Comparison of ENCODE assay signal across 19 cellular contexts in the genomic region with DNA sequence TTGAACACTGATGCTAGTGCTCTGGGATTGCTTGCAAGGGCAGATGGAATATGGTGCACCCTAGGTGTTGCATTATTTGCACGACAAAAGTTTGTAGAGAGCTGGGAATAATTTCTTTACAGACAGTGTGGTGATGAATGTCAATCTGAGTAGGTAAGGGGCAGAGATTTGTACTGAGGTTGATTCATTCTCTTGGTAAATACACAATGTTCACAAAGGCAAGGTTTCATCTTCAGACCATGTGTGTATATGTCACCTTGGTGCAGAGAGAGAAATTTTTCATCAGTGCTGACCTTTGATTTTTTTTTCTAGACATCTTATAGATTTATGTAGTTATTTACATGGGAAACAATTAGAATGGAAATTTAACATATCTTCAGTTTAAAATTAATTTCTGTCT. TPM values are rescaled to one million over a fixed set of nuclear protein-coding genes. Genes with fewer than 3 reads are reported as not detected.
A peak's percentile ranks its signal among the peaks of the same experiment; 100 is the strongest.
DNase-seq lines count a peak whose midpoint lies in the region; ATAC-seq and TF ChIP-seq lines count a peak whose summit lies in the region.
"Had no signal": no experiment of that assay in that cellular context is flagged by ENCODE, and none has a peak within 500 bp of the region (broad histone marks: within the 10 kb centered on the region; RNA-seq: fewer than 3 reads in every experiment).

No MANE protein-coding gene starts in this region.

- H2AFZ ChIP-seq in Karpas-422 (ENCODE audit: low read length) = no peak overlapping the region

- peaks cover 72% of the 10 kb centered on the region for H3K36me3 ChIP-seq in Karpas-422 (ENCODE audit: insufficient read depth, low read length)

- H3K27ac Mint-ChIP-seq in activated CD8-positive, alpha-beta memory T cell treated with anti-CD3 and anti-CD28 coated beads, Interleukin-2, amount 10 ng/mL, durations not matched to agents 7 days and 5 days = peak overlapping the region; percentile 94
- peak overlapping the region; percentile 95 for H3K27ac Mint-ChIP-seq in activated naive CD8-positive, alpha-beta T cell treated with anti-CD3 and anti-CD28 coated beads, Interleukin-2, amount 50 U/mL, for 24 hours
- peak overlapping the region; percentile 99 for H3K27ac Mint-ChIP-seq in stimulated activated memory B cell treated with anti-CD40 and anti-IgM and Interleukin-4, amounts not matched to agents 10 μg/mL and 1 μg/mL and 100 μg/mL, for 72 hours
- no peak overlapping the region for H3K27ac Mint-ChIP-seq in HFFc6
- H3K27ac Mint-ChIP-seq: nephron had no signal

- H3K9me3 ChIP-seq in Karpas-422 (ENCODE audit: low read length) = 0 out of 2 replicates have a peak, but pooled peaks cover 2% of the 10 kb centered on the region
- H3K9me3 ChIP-seq: psoas muscle had no signal

- H3K79me2 ChIP-seq in Karpas-422 (ENCODE audit: low read length) = peaks cover 84% of the 10 kb centered on the region

- peak overlapping the region; percentile 99 for H3K27ac ChIP-seq in Karpas-422 (ENCODE audit: low read length)
- H3K27ac ChIP-seq: HL-60, KMS-11, psoas muscle had no signal

- no peak for DNase-seq in activated CD8-positive, alpha-beta memory T cell treated with anti-CD3 and anti-CD28 coated beads, Interleukin-2, amount 10 ng/mL, durations not matched to agents 7 days and 5 days
- DNase-seq in activated CD8-positive, alpha-beta memory T cell treated with anti-CD3 and anti-CD28 coated beads, Interleukin-2, amount 50 U/mL, for 48 hours = no peak
- DNase-seq in Karpas-422 (no peak), HFFc6 (no peak), HUDEP-2 (lab: John Stamatoyannopoulos, UW; ENCODE audit: unreplicated experiment in 76 of 76) (no peak), COLO829 (ENCODE audit: low spot score) (no peak)
- no peak for DNase-seq in activated naive CD8-positive, alpha-beta T cell treated with anti-CD3 and anti-CD28 coated beads, Interleukin-2, amount 50 U/mL, for 24 hours
- DNase-seq: anterior cingulate cortex, Calu3, foreskin fibroblast, left ventricle myocardium superior, NCI-H1436 treated with DMSO at 0.1 percent for 48 hours, NCI-H345, psoas muscle had no signal

- no peak for TF ChIP-seq CTCF in HFFc6 (IDR thresholded peaks at IDR 0.05)

- ATAC-seq in activated CD8-positive, alpha-beta memory T cell treated with anti-CD3 and anti-CD28 coated beads, Interleukin-2, amount 10 ng/mL, durations not matched to agents 7 days and 5 days = no peak
- ATAC-seq in activated naive CD8-positive, alpha-beta T cell treated with anti-CD3 and anti-CD28 coated beads, Interleukin-2, amount 50 U/mL, for 24 hours = peak; percentile 57
- no peak for ATAC-seq in stimulated activated memory B cell treated with anti-CD40 and anti-IgM and Interleukin-4, amounts not matched to agents 10 μg/mL and 1 μg/mL and 100 μg/mL, for 72 hours
- ATAC-seq: left ventricle myocardium superior, psoas muscle had no signal

- H3K27me3 ChIP-seq in Karpas-422 (ENCODE audit: low read length) = no peaks in the 10 kb centered on the region

- H3K4me2 ChIP-seq in Karpas-422 (ENCODE audit: low read depth, low read length, poor library complexity, severe bottlenecking) = peak overlapping the region; percentile 90
- H3K4me2 ChIP-seq: KMS-11 had no signal

- H3K4me3 ChIP-seq in Karpas-422 (ENCODE audit: low read length) = 0 out of 2 replicates have a peak overlapping the region, but pooled peaks have one; percentile 2
- H3K4me3 ChIP-seq: psoas muscle had no signal

- CTCF ChIA-PET in activated CD8-positive, alpha-beta memory T cell treated with anti-CD3 and anti-CD28 coated beads, Interleukin-2, amount 10 ng/mL, durations not matched to agents 7 days and 5 days (lab: Charles Lee) = interaction anchor here (1.1 kb wide), 1 partner anchor 13 kb away, joined by 3 read pairs; no protein-coding TSS in a partner anchor

- peaks cover 96% of the 10 kb centered on the region for H3K4me1 ChIP-seq in Karpas-422 (ENCODE audit: low read length)
- H3K4me1 ChIP-seq: psoas muscle had no signal

- H4K20me1 ChIP-seq in Karpas-422 (ENCODE audit: insufficient read depth, low read depth, low read length) = no peaks in the 10 kb centered on the region

- peaks cover 42% of the 10 kb centered on the region for H3K4me1 Mint-ChIP-seq in activated CD8-positive, alpha-beta memory T cell treated with anti-CD3 and anti-CD28 coated beads, Interleukin-2, amount 10 ng/mL, durations not matched to agents 7 days and 5 days
- peaks cover 63% of the 10 kb centered on the region for H3K4me1 Mint-ChIP-seq in activated naive CD8-positive, alpha-beta T cell treated with anti-CD3 and anti-CD28 coated beads, Interleukin-2, amount 50 U/mL, for 24 hours
- H3K4me1 Mint-ChIP-seq in stimulated activated memory B cell treated with anti-CD40 and anti-IgM and Interleukin-4, amounts not matched to agents 10 μg/mL and 1 μg/mL and 100 μg/mL, for 72 hours = peaks cover 43% of the 10 kb centered on the region
- peaks cover 25% of the 10 kb centered on the region for H3K4me1 Mint-ChIP-seq in HFFc6 (ENCODE audit: low read depth)
- H3K4me1 Mint-ChIP-seq: nephron had no signal

- no peaks in the 10 kb centered on the region for H3K9me3 Mint-ChIP-seq in activated CD8-positive, alpha-beta memory T cell treated with anti-CD3 and anti-CD28 coated beads, Interleukin-2, amount 10 ng/mL, durations not matched to agents 7 days and 5 days (ENCODE audit: low read depth)
- no peaks in the 10 kb centered on the region for H3K9me3 Mint-ChIP-seq in activated naive CD8-positive, alpha-beta T cell treated with anti-CD3 and anti-CD28 coated beads, Interleukin-2, amount 50 U/mL, for 24 hours
- H3K9me3 Mint-ChIP-seq in stimulated activated memory B cell treated with anti-CD40 and anti-IgM and Interleukin-4, amounts not matched to agents 10 μg/mL and 1 μg/mL and 100 μg/mL, for 72 hours = peaks cover 3% of the 10 kb centered on the region
- no peaks in the 10 kb centered on the region for H3K9me3 Mint-ChIP-seq in HFFc6
- H3K9me3 Mint-ChIP-seq: nephron had no signal

- peak overlapping the region; percentile 5 for H3K9ac ChIP-seq in Karpas-422 (ENCODE audit: low read length)
- H3K9ac ChIP-seq: KMS-11 had no signal

- no peaks in the 10 kb centered on the region for H3K27me3 Mint-ChIP-seq in activated CD8-positive, alpha-beta memory T cell treated with anti-CD3 and anti-CD28 coated beads, Interleukin-2, amount 10 ng/mL, durations not matched to agents 7 days and 5 days
- no peaks in the 10 kb centered on the region for H3K27me3 Mint-ChIP-seq in activated naive CD8-positive, alpha-beta T cell treated with anti-CD3 and anti-CD28 coated beads, Interleukin-2, amount 50 U/mL, for 24 hours
- no peaks in the 10 kb centered on the region for H3K27me3 Mint-ChIP-seq in stimulated activated memory B cell treated with anti-CD40 and anti-IgM and Interleukin-4, amounts not matched to agents 10 μg/mL and 1 μg/mL and 100 μg/mL, for 72 hours
- no peaks in the 10 kb centered on the region for H3K27me3 Mint-ChIP-seq in HFFc6 (ENCODE audit: insufficient read depth)

- H3K36me3 Mint-ChIP-seq in activated CD8-positive, alpha-beta memory T cell treated with anti-CD3 and anti-CD28 coated beads, Interleukin-2, amount 10 ng/mL, durations not matched to agents 7 days and 5 days = peaks cover 79% of the 10 kb centered on the region
- peaks cover 75% of the 10 kb centered on the region for H3K36me3 Mint-ChIP-seq in activated naive CD8-positive, alpha-beta T cell treated with anti-CD3 and anti-CD28 coated beads, Interleukin-2, amount 50 U/mL, for 24 hours (ENCODE audit: low read depth)
- peaks cover 42% of the 10 kb centered on the region for H3K36me3 Mint-ChIP-seq in stimulated activated memory B cell treated with anti-CD40 and anti-IgM and Interleukin-4, amounts not matched to agents 10 μg/mL and 1 μg/mL and 100 μg/mL, for 72 hours
- peaks cover 7% of the 10 kb centered on the region for H3K36me3 Mint-ChIP-seq in HFFc6 (ENCODE audit: low read depth)

- no peaks in the 10 kb centered on the region for H3K9me2 ChIP-seq in Karpas-422 (replicated peaks; ENCODE audit: insufficient read depth, low read length)

- peak overlapping the region; percentile 91 for H3K4me3 Mint-ChIP-seq in activated CD8-positive, alpha-beta memory T cell treated with anti-CD3 and anti-CD28 coated beads, Interleukin-2, amount 10 ng/mL, durations not matched to agents 7 days and 5 days
- H3K4me3 Mint-ChIP-seq in activated naive CD8-positive, alpha-beta T cell treated with anti-CD3 and anti-CD28 coated beads, Interleukin-2, amount 50 U/mL, for 24 hours = peak overlapping the region; percentile 87
- H3K4me3 Mint-ChIP-seq in stimulated activated memory B cell treated with anti-CD40 and anti-IgM and Interleukin-4, amounts not matched to agents 10 μg/mL and 1 μg/mL and 100 μg/mL, for 72 hours = peak overlapping the region; percentile 93
- no peak overlapping the region for H3K4me3 Mint-ChIP-seq in HFFc6
- H3K4me3 Mint-ChIP-seq: nephron had no signal

RNA-seq across cellular contexts. Expression of gene PTPRC, which starts 5.0 kb away (rescaled TPM):
- 100 to 1,000 TPM; 556 to 674 TPM for total RNA-seq in activated CD8-positive, alpha-beta memory T cell treated with anti-CD3 and anti-CD28 coated beads, Interleukin-2, amount 10 ng/mL, durations not matched to agents 7 days and 5 days
- 367 and 812 TPM in 2 replicates for total RNA-seq in Karpas-422 (2014; rRNA removed; shearing (Covaris generic); ENCODE audit: low replicate concordance)
- total RNA-seq in HFFc6 (2021; fragmentation: NEBNext Ultra II Directional; extraction: Animal tissue kit (Norgen Biotek cat#: 25700)) = under 1 TPM; 0.19 to 0.96 (median 0.79) TPM
- total RNA-seq: Calu3, chondrocyte had no signal

Comparison
In these comparisons a context has a peak if more than half of its experiments do, and no peak if none do; other contexts are left out.
1. RNA of gene PTPRC, which starts 5.0 kb away (total RNA-seq): 367 to 812 TPM in Karpas-422 and 556 to 674 TPM in activated CD8-positive, alpha-beta memory T cell treated with anti-CD3 and anti-CD28 coated beads, Interleukin-2, amount 10 ng/mL, durations not matched to agents 7 days and 5 days; 0.19 to 0.96 TPM in HFFc6; every median in the first group is over 100 times any median in the second.